Comparison of ENCODE assay signal across 9 cellular contexts in the genomic region with DNA sequence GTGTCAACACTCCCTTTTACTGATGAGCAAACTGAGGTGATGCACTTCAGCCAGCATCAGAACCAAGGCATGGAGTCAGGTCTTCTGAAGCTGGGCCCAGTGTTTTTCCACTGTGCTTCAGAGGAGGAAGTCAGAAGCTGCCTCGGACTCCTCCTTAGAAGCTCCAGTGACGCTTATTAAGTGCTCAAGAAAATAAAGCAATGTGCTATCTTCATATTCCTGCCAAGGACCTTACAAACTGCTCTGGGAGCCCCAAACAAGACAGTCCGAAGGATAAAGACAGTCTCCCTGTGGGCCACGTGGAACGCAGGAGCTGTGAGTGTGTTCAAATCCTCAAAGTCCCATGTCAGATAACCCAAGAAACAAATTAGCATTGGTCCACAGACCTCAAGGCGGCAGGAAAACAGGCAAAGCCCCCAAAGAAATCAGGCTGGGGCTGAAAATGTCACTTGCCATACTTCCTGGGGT. TPM values are rescaled to one million over a fixed set of nuclear protein-coding genes. Genes with fewer than 3 reads are reported as not detected.
DNase-seq lines count a peak whose midpoint lies in the region; TF ChIP-seq lines count a peak whose summit lies in the region.
"Had no signal": no experiment of that assay in that cellular context is flagged by ENCODE, and none has a peak within 500 bp of the region (broad histone marks: within the 10 kb centered on the region; RNA-seq: fewer than 3 reads in every experiment).

No MANE protein-coding gene starts in this region.

- H3K36me3 ChIP-seq in OCI-LY3 (replicated peaks; ENCODE audit: low read depth, low read length), result peaks cover 3% of the 10 kb centered on the region
- no peaks in the 10 kb centered on the region for H3K36me3 ChIP-seq in duodenal mucosa (ENCODE audit: control insufficient read depth in 1 of 2, insufficient read depth in 2 of 2, low read length in 2 of 2)
- H3K36me3 ChIP-seq in muscle layer of duodenum (ENCODE audit: control insufficient read depth in 1 of 2, insufficient read depth in 2 of 2, low read length in 2 of 2), result peaks cover 0 to 5% of the 10 kb centered on the region in 2 donors
- no peaks in the 10 kb centered on the region for H3K36me3 ChIP-seq in transverse colon

- peak overlapping the region; percentile 87 for H2AFZ ChIP-seq in OCI-LY3 (ENCODE audit: low read depth, low read length)

- TF ChIP-seq POLR2A in transverse colon (IDR thresholded peaks at IDR 0.05), result no peak

- DNase-seq in transverse colon (no peak), dermis blood vessel endothelial cell (no peak), NCI-H1694 treated with DMSO at 0.1 percent for 48 hours (lab: John Stamatoyannopoulos, UW) (no peak), NCI-H82 (lab: John Stamatoyannopoulos, UW) (no peak)
- DNase-seq: activated T-cell treated with anti-CD3 and anti-CD28 coated beads, Interleukin-2, amount 50 U/mL, for 4 hours; NCI-H1048 had no signal

- H3K9ac ChIP-seq in OCI-LY3 (ENCODE audit: low read length) (no peak overlapping the region), duodenal mucosa (ENCODE audit: low read depth in 1 of 2, low read length in 2 of 2) (no peak overlapping the region)

- peaks cover 25% of the 10 kb centered on the region for H3K4me1 ChIP-seq in OCI-LY3 (ENCODE audit: low read length)
- H3K4me1 ChIP-seq in duodenal mucosa (ENCODE audit: control insufficient read depth in 1 of 2, insufficient read depth in 2 of 2, low read length in 2 of 2), result peaks cover 13 to 24% of the 10 kb centered on the region in 2 donors
- peaks cover 12 to 30% of the 10 kb centered on the region in 2 donors for H3K4me1 ChIP-seq in muscle layer of duodenum (ENCODE audit: control insufficient read depth in 1 of 2, insufficient read depth in 2 of 2, low read length in 2 of 2)
- H3K4me1 ChIP-seq in transverse colon, result peaks cover 6 to 60% (median 30%) of the 10 kb centered on the region in 4 donors

- H3K9me3 ChIP-seq in OCI-LY3 (ENCODE audit: insufficient read depth, low read length), result no peaks in the 10 kb centered on the region
- no peaks in the 10 kb centered on the region for H3K9me3 ChIP-seq in duodenal mucosa (ENCODE audit: control insufficient read depth in 1 of 2, low read length in 2 of 2)
- H3K9me3 ChIP-seq in muscle layer of duodenum (ENCODE audit: control insufficient read depth in 1 of 2, low read length in 2 of 2), result no peaks in the 10 kb centered on the region
- H3K9me3 ChIP-seq in transverse colon, result no peaks in the 10 kb centered on the region

- no peaks in the 10 kb centered on the region for H3K79me2 ChIP-seq in OCI-LY3 (ENCODE audit: low read length)

- H3K4me2 ChIP-seq in OCI-LY3 (ENCODE audit: low read length), result peak overlapping the region; percentile 88

- H3K27me3 ChIP-seq in OCI-LY3 (ENCODE audit: low read depth, low read length), result peaks cover 28% of the 10 kb centered on the region
- peaks cover 27 to 36% of the 10 kb centered on the region in 2 donors for H3K27me3 ChIP-seq in duodenal mucosa (ENCODE audit: control insufficient read depth in 1 of 2, insufficient read depth in 2 of 2, low read length in 2 of 2)
- H3K27me3 ChIP-seq in muscle layer of duodenum (ENCODE audit: low read depth, low read length), result peaks cover 5% of the 10 kb centered on the region
- peaks cover 29% of the 10 kb centered on the region for H3K27me3 ChIP-seq in transverse colon

- H3K4me3 ChIP-seq in OCI-LY3 (ENCODE audit: low read length) (peak overlapping the region; percentile 60; the same call in 1 of the 2 replicates), duodenal mucosa (ENCODE audit: low read depth in 1 of 2, low read length in 2 of 2) (no peak overlapping the region), muscle layer of duodenum (ENCODE audit: low read depth in 1 of 2, low read length in 2 of 2) (no peak overlapping the region), transverse colon (no peak overlapping the region)

- no peak for TF ChIP-seq EP300 in transverse colon (IDR thresholded peaks at IDR 0.05; ENCODE audit: low read depth)

- no peaks in the 10 kb centered on the region for H4K20me1 ChIP-seq in OCI-LY3 (ENCODE audit: insufficient read depth, low read length)

- H3K27ac ChIP-seq in OCI-LY3 (ENCODE audit: low read length) (no peak overlapping the region), duodenal mucosa (ENCODE audit: low read depth, low read length) (peak overlapping the region; percentile 33), muscle layer of duodenum (ENCODE audit: low read length) (peak overlapping the region; percentile 76), transverse colon (peak overlapping the region; percentile 79 to 89 (median 85))

- in situ Hi-C loops in transverse colon (cut with MboI; ENCODE audit: low pct_ligation_motif_present in 1 of 4, low pct_unique_long_range_greater_than_20kb in 1 of 4, low sequenced_read_pairs in 3 of 4), result no loop called here

- WGBS in transverse colon (ENCODE audit: low coverage in 1 of 2), 2 donors, result 77 to 100% methylated on average over 1 to 6 of the region's 6 CpGs

- intact Hi-C loops in transverse colon (cut with DNase I; ENCODE audit: low total_unique reads), result no loop called here

- no peak for TF ChIP-seq CTCF in OCI-LY3 (IDR thresholded peaks at IDR 0.05; ENCODE audit: low read depth, low read length)
- TF ChIP-seq CTCF in transverse colon (IDR thresholded peaks at IDR 0.05), result no peak

RNA-seq across cellular contexts. Expression of a gene that starts 3.1 kb away (rescaled TPM):
- total RNA-seq in transverse colon (10 to 100 TPM; 13.0 to 40.6 (median 16.9) TPM), dermis blood vessel endothelial cell (16.5 and 27.0 TPM in 2 replicates)

RNA-seq across cellular contexts. Expression of a gene that starts 28.9 kb away (rescaled TPM):
- 1,000 to 10,000 TPM in 2 of 4 donors, 100 to 1,000 TPM in 2; 697 to 1,474 (median 915) TPM for total RNA-seq in transverse colon
- total RNA-seq in dermis blood vessel endothelial cell, result 256 and 443 TPM in 2 replicates
